Comparison of ENCODE assay signal across 13 cellular contexts in the genomic region with DNA sequence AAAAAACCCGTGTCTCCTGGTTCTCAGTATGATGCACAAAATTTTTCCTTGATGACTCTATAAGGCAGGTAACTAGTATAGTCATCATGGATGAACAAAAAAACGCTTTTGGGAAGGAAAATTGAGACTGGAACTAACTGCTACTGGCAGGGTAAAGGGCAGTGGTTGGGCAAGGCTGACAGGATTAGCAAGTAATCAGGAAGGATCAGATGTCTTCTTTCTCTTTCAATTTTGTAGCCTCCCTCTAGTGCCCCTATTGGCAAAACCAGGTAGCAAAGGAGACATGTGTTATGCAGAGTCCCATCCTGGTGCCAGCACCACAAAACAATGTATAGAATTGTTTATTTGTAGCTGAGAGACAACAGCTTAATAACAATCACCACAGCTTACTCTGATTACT. TPM values are rescaled to one million over a fixed set of nuclear protein-coding genes. Genes with fewer than 3 reads are reported as not detected.
DNase-seq lines count a peak whose midpoint lies in the region; ATAC-seq and TF ChIP-seq lines count a peak whose summit lies in the region.
"Had no signal": no experiment of that assay in that cellular context is flagged by ENCODE, and none has a peak within 500 bp of the region (broad histone marks: within the 10 kb centered on the region; RNA-seq: fewer than 3 reads in every experiment).

No MANE protein-coding gene starts in this region.

- peaks cover 4% of the 10 kb centered on the region for H3K4me1 Mint-ChIP-seq in nephron progenitor cell
- no peaks in the 10 kb centered on the region for H3K4me1 Mint-ChIP-seq in HFFc6 (ENCODE audit: low read depth)
- no peaks in the 10 kb centered on the region for H3K4me1 Mint-ChIP-seq in T-cell

- H3K36me3 Mint-ChIP-seq in nephron progenitor cell (ENCODE audit: low read depth) (no peaks in the 10 kb centered on the region), HFFc6 (ENCODE audit: low read depth) (no peaks in the 10 kb centered on the region), T-cell (no peaks in the 10 kb centered on the region)

- H3K9me3 Mint-ChIP-seq in nephron progenitor cell (no peaks in the 10 kb centered on the region), HFFc6 (no peaks in the 10 kb centered on the region), T-cell (no peaks in the 10 kb centered on the region)

- H3K4me1 ChIP-seq in SJCRH30 = no peaks in the 10 kb centered on the region
- H3K4me1 ChIP-seq in transverse colon = no peaks in the 10 kb centered on the region
- H3K4me1 ChIP-seq: vagina had no signal

- H3K36me3 ChIP-seq in SJCRH30 (no peaks in the 10 kb centered on the region), transverse colon (no peaks in the 10 kb centered on the region)
- H3K36me3 ChIP-seq: vagina had no signal

- H3K27me3 ChIP-seq in SJCRH30 (no peaks in the 10 kb centered on the region), transverse colon (no peaks in the 10 kb centered on the region)
- H3K27me3 ChIP-seq: vagina had no signal

- POLR2A ChIA-PET in T-cell (lab: Charles Lee) = no interaction called here

- 13 to 24% methylated on average over 2 of the region's 2 CpGs for WGBS in transverse colon (ENCODE audit: low coverage in 1 of 2), 2 donors

- in situ Hi-C loops in transverse colon (cut with MboI; ENCODE audit: low pct_ligation_motif_present in 1 of 4, low pct_unique_long_range_greater_than_20kb in 1 of 4, low sequenced_read_pairs in 3 of 4) = no loop called here

- DNase-seq in HT1080 (ENCODE audit: low read depth) (peak; percentile 34), SJCRH30 (peak; percentile 34 to 69), nephron progenitor cell (no peak), transverse colon (no peak), NCI-H187 treated with DMSO at 0.1 percent for 48 hours (lab: John Stamatoyannopoulos, UW) (no peak), HFFc6 (no peak), T-cell (no peak)
- DNase-seq: activated T-cell treated with anti-CD3 and anti-CD28 coated beads for 4 hours; effector CD8-positive, alpha-beta T cell had no signal

- CTCF ChIA-PET in T-cell (lab: Charles Lee) = no interaction called here

- H3K4me3 ChIP-seq in SJCRH30 = no peak overlapping the region
- no peak overlapping the region for H3K4me3 ChIP-seq in transverse colon
- H3K4me3 ChIP-seq: lung, PC-9, vagina had no signal

- H3K27me3 Mint-ChIP-seq in nephron progenitor cell (ENCODE audit: low read depth, poor library complexity) (peaks cover 3% of the 10 kb centered on the region), HFFc6 (ENCODE audit: insufficient read depth) (no peaks in the 10 kb centered on the region), T-cell (peaks cover 0 to 3% of the 10 kb centered on the region in 2 donors)

- H3K27ac ChIP-seq in SJCRH30 (no peak overlapping the region), transverse colon (no peak overlapping the region)
- H3K27ac ChIP-seq: PC-9, vagina had no signal

- TF ChIP-seq CTCF in nephron progenitor cell (IDR thresholded peaks at IDR 0.05) (peak; percentile 31), transverse colon (IDR thresholded peaks at IDR 0.05) (peak in 1 of 5 experiments; percentile 10), HFFc6 (IDR thresholded peaks at IDR 0.05) (no peak)

- ATAC-seq in GM18858 (IDR thresholded peaks at IDR 0.05; ENCODE audit: unreplicated experiment) (peak; percentile 87), T-cell (replicated peaks in 1 of 4) (no peak)

- TF ChIP-seq EP300 in transverse colon (IDR thresholded peaks at IDR 0.05; ENCODE audit: low read depth) = no peak

- no peak overlapping the region for H3K4me3 Mint-ChIP-seq in nephron progenitor cell
- H3K4me3 Mint-ChIP-seq in HFFc6 = no peak overlapping the region
- no peak overlapping the region for H3K4me3 Mint-ChIP-seq in T-cell

- intact Hi-C loops in transverse colon (cut with DNase I; ENCODE audit: low total_unique reads) = no loop called here

- H3K27ac Mint-ChIP-seq in nephron progenitor cell = no peak overlapping the region
- no peak overlapping the region for H3K27ac Mint-ChIP-seq in HFFc6
- H3K27ac Mint-ChIP-seq in T-cell = no peak overlapping the region

- no peak for TF ChIP-seq POLR2A in transverse colon (IDR thresholded peaks at IDR 0.05)

- H3K9me3 ChIP-seq in SJCRH30 (replicated peaks) (no peaks in the 10 kb centered on the region), transverse colon (no peaks in the 10 kb centered on the region)
- H3K9me3 ChIP-seq: vagina had no signal

RNA-seq across cellular contexts. Expression of a gene that starts 12.8 kb away (rescaled TPM):
- total RNA-seq in HT1080 (2014; rRNA removed; shearing (Covaris generic)) = not detected in 2 replicates
- 0.07 TPM in 1 of 2 replicates, not detected in the other for polyA plus RNA-seq in HT1080 (2015; cell fraction: cytosol; rRNA removed)
- polyA plus RNA-seq in HT1080 (2015; cell fraction: nucleus; rRNA removed) = 0.11 and 0.12 TPM in 2 replicates
- 0.02 TPM in 1 of 2 replicates, not detected in the other for total RNA-seq in SJCRH30 (2014; rRNA removed; shearing (Covaris generic))
- total RNA-seq in transverse colon (under 1 TPM in 2 of 4 donors, not detected in 2; 0.14 to 0.32 TPM), T-cell (not detected)
- total RNA-seq in HFFc6 (2021; fragmentation: NEBNext Ultra II Directional; extraction: Animal tissue kit (Norgen Biotek cat#: 25700)) = not detected
- total RNA-seq: PC-9 had no signal

Comparison
In these comparisons a context has a peak if more than half of its experiments do, and no peak if none do; other contexts are left out.
1. DNase-seq: peak in HT1080 (single experiment) and SJCRH30 (2 of 2); none in nephron progenitor cell (single experiment), transverse colon (single experiment), NCI-H187 treated with DMSO at 0.1 percent for 48 hours (single experiment), HFFc6 (single experiment) and T-cell (0 of 34).